ENCODE assay signal across 10 cellular contexts in the genomic region with DNA sequence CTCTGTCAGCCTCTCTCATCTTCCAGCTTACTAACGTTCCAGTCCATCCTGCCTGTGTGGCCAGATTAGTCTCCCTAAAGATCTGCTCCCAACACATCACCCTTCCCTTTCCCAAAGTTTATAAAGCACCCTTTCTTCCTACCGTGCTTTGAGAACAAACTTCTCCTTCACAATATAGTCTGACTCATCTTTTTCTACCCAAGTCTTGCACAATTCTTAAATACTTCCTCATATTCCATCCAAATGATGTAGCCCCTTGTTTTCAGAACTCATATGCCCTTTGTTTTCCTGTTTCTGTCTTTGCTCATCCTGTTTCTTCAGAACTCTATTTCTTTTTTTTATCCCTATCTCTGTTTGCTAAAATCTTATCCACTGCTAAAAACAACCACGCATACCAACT. TPM values are rescaled to one million over a fixed set of nuclear protein-coding genes. Genes with fewer than 3 reads are reported as not detected.
DNase-seq lines count a peak whose midpoint lies in the region; ATAC-seq, FAIRE-seq and TF ChIP-seq lines count a peak whose summit lies in the region.
"Had no signal": no experiment of that assay in that cellular context is flagged by ENCODE, and none has a peak within 500 bp of the region (broad histone marks: within the 10 kb centered on the region; RNA-seq: fewer than 3 reads in every experiment).

No MANE protein-coding gene starts in this region.

- ATAC-seq in GM18907 (IDR thresholded peaks at IDR 0.05; ENCODE audit: unreplicated experiment) = no peak

- no peak overlapping the region for H3K4me3 ChIP-seq in mammary epithelial cell (replicated peaks in 1 of 3; ENCODE audit: insufficient read depth in 1 of 3, low read depth in 2 of 3, low read length in 3 of 3)
- no peak overlapping the region for H3K4me3 ChIP-seq in kidney (ENCODE audit: low read length in 2 of 2)

- no peak overlapping the region for H3K27ac Mint-ChIP-seq in glutamatergic neuron (ENCODE audit: unreplicated experiment)

- dilution Hi-C loops in mammary epithelial cell (cut with HindIII; ENCODE audit: low sequenced_read_pairs) = no loop called here

- 39% methylated on average over 3 of the region's 3 CpGs for WGBS in mammary epithelial cell (ENCODE audit: low coverage, missing lambda C conversion rate)

- DNase-seq in EL (peak; percentile 72), NCI-H226 (peak; percentile 44), mammary epithelial cell (peak; percentile 79), pulmonary artery endothelial cell (ENCODE audit: low read depth, low spot score) (peak; percentile 11), glutamatergic neuron (no peak), activated T-cell treated with anti-CD3 and anti-CD28 coated beads for 4 hours (no peak), kidney (no peak)
- DNase-seq: DMS53, naive B cell had no signal

- in situ Hi-C loops in mammary epithelial cell (cut with MboI; ENCODE audit: low sequenced_read_pairs in 2 of 2) = no loop called here

- H3K4me3 Mint-ChIP-seq in glutamatergic neuron (ENCODE audit: unreplicated experiment) = no peak overlapping the region
- H3K4me3 Mint-ChIP-seq: naive B cell had no signal

- peak overlapping the region; percentile 76 for H2AFZ ChIP-seq in mammary epithelial cell (ENCODE audit: low read depth, low read length)

- no TSS peak for BruUV-seq in mammary epithelial cell (replicated peaks; lab: Mats Ljungman, UMichigan)

- H3K4me1 ChIP-seq in mammary epithelial cell (ENCODE audit: insufficient read depth, low read length) = peaks cover 30% of the 10 kb centered on the region
- H3K4me1 ChIP-seq in kidney (ENCODE audit: control insufficient read depth in 1 of 2, insufficient read depth in 1 of 2, low read depth in 1 of 2, low read length in 2 of 2) = no peaks in the 10 kb centered on the region

- H3K27me3 ChIP-seq in mammary epithelial cell (ENCODE audit: insufficient read depth, low read length) = no peaks in the 10 kb centered on the region

- H3K9ac ChIP-seq in mammary epithelial cell (ENCODE audit: insufficient read depth, low read length) = no peak overlapping the region
- no peak overlapping the region for H3K9ac ChIP-seq in kidney (ENCODE audit: low read length in 2 of 2)

- H3K27me3 Mint-ChIP-seq in glutamatergic neuron (ENCODE audit: unreplicated experiment) = no peaks in the 10 kb centered on the region

- no peak for TF ChIP-seq CTCF in mammary epithelial cell (conservative IDR thresholded peaks at IDR 0.05 in 1 of 2, IDR thresholded peaks at IDR 0.05 in 1 of 2; ENCODE audit: extremely low read depth in 1 of 2, insufficient read depth in 1 of 2, low read depth in 1 of 2, low read length in 2 of 2)
- TF ChIP-seq CTCF in glutamatergic neuron (IDR thresholded peaks at IDR 0.05; ENCODE audit: partially characterized antibody, unreplicated experiment) = no peak
- TF ChIP-seq CTCF in kidney (IDR thresholded peaks at IDR 0.05; ENCODE audit: borderline replicate concordance, extremely low read depth, insufficient read depth) = no peak

- H3K36me3 ChIP-seq in mammary epithelial cell (ENCODE audit: insufficient read depth, low read length) (no peaks in the 10 kb centered on the region), kidney (ENCODE audit: control insufficient read depth in 1 of 2, insufficient read depth in 2 of 2, low read length in 2 of 2) (no peaks in the 10 kb centered on the region)

- H3K4me2 ChIP-seq in mammary epithelial cell (ENCODE audit: insufficient read depth, low read depth, low read length) = no peak overlapping the region

- intact Hi-C loops in mammary epithelial cell (cut with micrococcal nuclease) = no loop called here
- intact Hi-C loops in kidney (cut with DNase I) = no loop called here

- H3K36me3 Mint-ChIP-seq in glutamatergic neuron (ENCODE audit: unreplicated experiment) = no peaks in the 10 kb centered on the region
- H3K36me3 Mint-ChIP-seq: naive B cell had no signal

- H3K4me1 Mint-ChIP-seq in glutamatergic neuron (ENCODE audit: low read depth, unreplicated experiment) = no peaks in the 10 kb centered on the region
- H3K4me1 Mint-ChIP-seq: naive B cell had no signal

- H3K9me3 Mint-ChIP-seq in glutamatergic neuron (ENCODE audit: unreplicated experiment) = no peaks in the 10 kb centered on the region

- no peaks in the 10 kb centered on the region for H4K20me1 ChIP-seq in mammary epithelial cell (ENCODE audit: insufficient read depth, low read length)

- H3K9me3 ChIP-seq in mammary epithelial cell (replicated peaks; ENCODE audit: insufficient read depth, low read length) (no peaks in the 10 kb centered on the region), kidney (ENCODE audit: control insufficient read depth in 1 of 2, low read length in 2 of 2) (peaks cover 0 to 2% of the 10 kb centered on the region in 2 donors)

- CTCF ChIA-PET in mammary epithelial cell (lab: Charles Lee; ENCODE audit: low non-redundant PET) = no interaction called here

- H3K79me2 ChIP-seq in mammary epithelial cell (ENCODE audit: insufficient read depth, low read length) = no peaks in the 10 kb centered on the region

- no peak for FAIRE-seq in kidney (lab: Jason Lieb, UNC)

- no peak overlapping the region for H3K27ac ChIP-seq in mammary epithelial cell (ENCODE audit: insufficient read depth, low read depth, low read length)
- H3K27ac ChIP-seq in kidney (ENCODE audit: low read depth in 2 of 2, low read length in 2 of 2) = no peak overlapping the region

RNA-seq across cellular contexts. Expression of a gene that starts 59.5 kb away (rescaled TPM):
- total RNA-seq in mammary epithelial cell (not detected), pulmonary artery endothelial cell (not detected in 2 replicates), glutamatergic neuron (ENCODE audit: unreplicated experiment) (not detected), kidney (not detected)
- polyA plus RNA-seq in mammary epithelial cell (not detected), kidney (ENCODE audit: insufficient read depth, low read depth, low replicate concordance) (not detected)
- polyA minus RNA-seq in mammary epithelial cell = not detected

Comparison
In these comparisons a context has a peak if more than half of its experiments do, and no peak if none do; other contexts are left out.
1. DNase-seq: peak in EL (single experiment), NCI-H226 (single experiment), mammary epithelial cell (single experiment) and pulmonary artery endothelial cell (single experiment); none in glutamatergic neuron (single experiment), activated T-cell treated with anti-CD3 and anti-CD28 coated beads for 4 hours (single experiment) and kidney (single experiment).